Comparison of ENCODE assay signal across 14 cellular contexts in the genomic region with DNA sequence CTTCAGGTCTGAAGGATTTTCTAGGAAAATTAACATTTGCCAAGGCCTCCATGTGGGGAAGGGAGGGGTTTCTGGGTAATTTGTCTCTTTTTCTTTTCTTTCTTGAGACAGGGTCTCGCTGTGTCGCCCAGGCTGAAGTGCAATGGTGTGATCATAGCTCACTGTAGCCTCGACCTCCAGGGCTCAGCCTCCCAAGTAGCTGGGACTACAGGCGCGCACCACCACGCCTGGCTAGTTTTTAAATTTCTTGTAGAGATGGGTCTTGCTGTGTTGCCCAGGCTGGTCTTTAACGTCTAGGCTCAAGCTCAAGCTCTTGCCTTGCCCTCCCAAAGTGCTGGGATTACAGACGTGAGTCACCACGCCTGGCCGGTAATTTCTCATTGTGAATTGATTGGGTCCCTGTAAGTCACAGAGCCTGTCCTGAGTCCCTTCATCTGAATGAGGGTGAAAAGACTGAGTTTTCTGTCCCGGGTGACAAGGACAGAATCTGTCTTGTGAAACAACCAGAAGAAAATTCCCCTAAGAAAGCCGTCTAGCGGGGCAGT. TPM values are rescaled to one million over a fixed set of nuclear protein-coding genes. Genes with fewer than 3 reads are reported as not detected.
DNase-seq lines count a peak whose midpoint lies in the region; ATAC-seq, FAIRE-seq and TF ChIP-seq lines count a peak whose summit lies in the region.
"Had no signal": no experiment of that assay in that cellular context is flagged by ENCODE, and none has a peak within 500 bp of the region (broad histone marks: within the 10 kb centered on the region; RNA-seq: fewer than 3 reads in every experiment).

No MANE protein-coding gene starts in this region.

- no peak for TF ChIP-seq EP300 in HepG2 (IDR thresholded peaks at IDR 0.05; ENCODE audit: low read depth in 2 of 2, low read length in 2 of 2)
- TF ChIP-seq EP300 in HepG2 (CRISPR knock-in tag; IDR thresholded peaks at IDR 0.05; ENCODE audit: borderline replicate concordance) = no peak

- H3K4me3 ChIP-seq in liver (ENCODE audit: low read depth in 1 of 3, low read length in 3 of 3) (no peak overlapping the region), HepG2 (replicated peaks in 1 of 3; ENCODE audit: insufficient read depth in 1 of 3, low read depth in 2 of 3, low read length in 3 of 3) (no peak overlapping the region), heart left ventricle (peak overlapping the region in 3 of 12 donors; percentile 12 to 13 (median 12)), rectal smooth muscle tissue (ENCODE audit: low read length) (no peak overlapping the region), brain microvascular endothelial cell (ENCODE audit: low read depth, low read length) (no peak overlapping the region)

- H4K20me1 ChIP-seq in HepG2 (ENCODE audit: insufficient read depth, low read length) = no peaks in the 10 kb centered on the region

- H3K4me3 Mint-ChIP-seq in activated naive CD8-positive, alpha-beta T cell treated with anti-CD3 and anti-CD28 coated beads for 36 hours = no peak overlapping the region
- H3K4me3 Mint-ChIP-seq: activated naive CD8-positive, alpha-beta T cell; stimulated activated naive CD8-positive, alpha-beta T cell treated with anti-CD3 and anti-CD28 coated beads, Interleukin-15, amount 100 ng/mL, for 72 hours had no signal

- TF ChIP-seq POLR2A in HepG2 (IDR thresholded peaks at IDR 0.05; ENCODE audit: insufficient read depth in 1 of 2, low read depth in 2 of 2, low read length in 2 of 2) (no peak), heart left ventricle (IDR thresholded peaks at IDR 0.05) (no peak)

- BruUV-seq in HepG2 (replicated peaks; lab: Mats Ljungman, UMichigan) = no TSS peak

- no peak for DNase-seq in HepG2 (ENCODE audit: low spot score)
- DNase-seq in heart left ventricle = no peak
- DNase-seq in COR-L47 (lab: John Stamatoyannopoulos, UW) = no peak
- no peak for DNase-seq in activated naive CD8-positive, alpha-beta T cell treated with anti-CD3 and anti-CD28 coated beads for 36 hours
- no peak for DNase-seq in brain microvascular endothelial cell
- DNase-seq in effector CD4-positive, alpha-beta T cell = no peak
- DNase-seq: DMS 273 treated with DMSO at 0.1 percent for 48 hours; NCI-H1105 treated with DMSO at 0.1 percent for 48 hours; stimulated activated naive CD8-positive, alpha-beta T cell treated with anti-CD3 and anti-CD28 coated beads, Interleukin-15, amount 100 ng/mL, for 72 hours had no signal

- CTCF ChIA-PET in HepG2 (lab: Yijun Ruan, JAX; ENCODE audit: low intra/inter-chr PET ratio, low total read pairs) = no interaction called here

- H3K9ac ChIP-seq in liver (ENCODE audit: low read depth in 1 of 2, low read length in 2 of 2) = no peak overlapping the region
- no peak overlapping the region for H3K9ac ChIP-seq in HepG2 (ENCODE audit: insufficient read depth, low read depth, low read length)
- H3K9ac ChIP-seq in rectal smooth muscle tissue (ENCODE audit: low read length) = no peak overlapping the region

- POLR2A ChIA-PET in HepG2 (lab: Yijun Ruan, JAX) = no interaction called here

- intact Hi-C loops in HepG2 (cut with micrococcal nuclease; ENCODE audit: unreplicated experiment) = no loop called here
- intact Hi-C loops in heart left ventricle (cut with DNase I) = loop anchor here in 1 of 10 donors (2.0 kb wide), 1 partner anchor 23 kb away; no protein-coding TSS in a partner anchor

- H3K4me1 Mint-ChIP-seq in activated naive CD8-positive, alpha-beta T cell treated with anti-CD3 and anti-CD28 coated beads for 36 hours = no peaks in the 10 kb centered on the region
- H3K4me1 Mint-ChIP-seq: stimulated activated naive CD8-positive, alpha-beta T cell treated with anti-CD3 and anti-CD28 coated beads, Interleukin-15, amount 100 ng/mL, for 72 hours had no signal

- no peaks in the 10 kb centered on the region for H3K79me2 ChIP-seq in HepG2 (ENCODE audit: insufficient read depth, low read length)

- WGBS in liver = 86% methylated on average over 13 of the region's 13 CpGs
- WGBS in HepG2 (ENCODE audit: low lambda C conversion rate) = 96% methylated on average over 13 of the region's 13 CpGs
- 79 to 87% (median 85%) methylated on average over 13 of the region's 13 CpGs for WGBS in heart left ventricle, 4 donors

- H3K27ac ChIP-seq in liver (ENCODE audit: low read depth in 1 of 2, low read length in 2 of 2) (peak overlapping the region; percentile 42 to 79), HepG2 (ENCODE audit: extremely low read length, insufficient read depth, low read length) (no peak overlapping the region), heart left ventricle (peak overlapping the region; percentile 69 to 88 (median 82)), rectal smooth muscle tissue (ENCODE audit: low read depth, low read length) (peak overlapping the region; percentile 78), brain microvascular endothelial cell (no peak overlapping the region)

- no peaks in the 10 kb centered on the region for H3K27me3 ChIP-seq in liver (ENCODE audit: control insufficient read depth in 4 of 4, insufficient read depth in 4 of 4, low read length in 3 of 4)
- H3K27me3 ChIP-seq in HepG2 (ENCODE audit: control insufficient read depth in 1 of 2, insufficient read depth in 2 of 2, low read length in 2 of 2) = no peaks in the 10 kb centered on the region
- H3K27me3 ChIP-seq in heart left ventricle = no peaks in the 10 kb centered on the region
- no peaks in the 10 kb centered on the region for H3K27me3 ChIP-seq in rectal smooth muscle tissue (ENCODE audit: control insufficient read depth, insufficient read depth, low read length)
- H3K27me3 ChIP-seq in brain microvascular endothelial cell (replicated peaks) = no peaks in the 10 kb centered on the region

- no peaks in the 10 kb centered on the region for H3K36me3 Mint-ChIP-seq in activated naive CD8-positive, alpha-beta T cell treated with anti-CD3 and anti-CD28 coated beads for 36 hours
- H3K36me3 Mint-ChIP-seq: activated naive CD8-positive, alpha-beta T cell had no signal

- TF ChIP-seq CTCF in liver (IDR thresholded peaks at IDR 0.05; ENCODE audit: low read depth, low read length, missing input control) = no peak
- no peak for TF ChIP-seq CTCF in HepG2 (CRISPR knock-in tag; IDR thresholded peaks at IDR 0.05)
- TF ChIP-seq CTCF in heart left ventricle (IDR thresholded peaks at IDR 0.05) = no peak
- no peak for TF ChIP-seq CTCF in brain microvascular endothelial cell (IDR thresholded peaks at IDR 0.05; ENCODE audit: low read depth, low read length, missing control alignments)

- H3K36me3 ChIP-seq in liver (ENCODE audit: control insufficient read depth in 4 of 4, insufficient read depth in 3 of 4, low read depth in 1 of 4, low read length in 3 of 4) (peaks cover 5 to 15% (median 9%) of the 10 kb centered on the region in 4 donors), HepG2 (replicated peaks in 1 of 2; ENCODE audit: control insufficient read depth in 1 of 2, insufficient read depth in 2 of 2, low read length in 2 of 2) (0 out of 5 replicates have a peak, but pooled peaks cover 2 to 7% of the 10 kb centered on the region in 2 experiments), heart left ventricle (peaks cover 0 to 63% (median 53%) of the 10 kb centered on the region in 9 donors), rectal smooth muscle tissue (ENCODE audit: control insufficient read depth, insufficient read depth, low read length) (peaks cover 21% of the 10 kb centered on the region), brain microvascular endothelial cell (replicated peaks) (peaks cover 30% of the 10 kb centered on the region)

- no peaks in the 10 kb centered on the region for H3K27me3 Mint-ChIP-seq in activated naive CD8-positive, alpha-beta T cell treated with anti-CD3 and anti-CD28 coated beads for 36 hours
- H3K27me3 Mint-ChIP-seq: activated naive CD8-positive, alpha-beta T cell; stimulated activated naive CD8-positive, alpha-beta T cell treated with anti-CD3 and anti-CD28 coated beads, Interleukin-15, amount 100 ng/mL, for 72 hours had no signal

- TF ChIP-seq RAD21 in liver (IDR thresholded peaks at IDR 0.05) (no peak), HepG2 (CRISPR knock-in tag; IDR thresholded peaks at IDR 0.05) (no peak)

- H3K4me2 ChIP-seq in HepG2 (ENCODE audit: low read depth, low read length) = no peak overlapping the region

- no peaks in the 10 kb centered on the region for H3K9me3 Mint-ChIP-seq in activated naive CD8-positive, alpha-beta T cell treated with anti-CD3 and anti-CD28 coated beads for 36 hours
- H3K9me3 Mint-ChIP-seq: stimulated activated naive CD8-positive, alpha-beta T cell treated with anti-CD3 and anti-CD28 coated beads, Interleukin-15, amount 100 ng/mL, for 72 hours had no signal

- no peak for ATAC-seq in HepG2
- peak in 2 of 4 donors; percentile 3 to 5 for ATAC-seq in heart left ventricle
- ATAC-seq: stimulated activated naive CD8-positive, alpha-beta T cell treated with anti-CD3 and anti-CD28 coated beads, Interleukin-15, amount 100 ng/mL, for 72 hours had no signal

- no peak for FAIRE-seq in HepG2 (lab: Jason Lieb, UNC)
- FAIRE-seq: A204.1, H54 had no signal

- H3K4me1 ChIP-seq in liver (ENCODE audit: control insufficient read depth in 4 of 4, insufficient read depth in 4 of 4, low read length in 3 of 4) (peaks cover 0 to 22% (median 5%) of the 10 kb centered on the region in 4 donors), HepG2 (ENCODE audit: insufficient read depth, low read length) (no peaks in the 10 kb centered on the region), heart left ventricle (peaks cover 3 to 43% (median 33%) of the 10 kb centered on the region in 12 donors), rectal smooth muscle tissue (ENCODE audit: control insufficient read depth, insufficient read depth, low read length) (peaks cover 28% of the 10 kb centered on the region)

- H2AFZ ChIP-seq in HepG2 (ENCODE audit: low read length) = no peak overlapping the region

- H3K9me3 ChIP-seq in liver (ENCODE audit: control insufficient read depth in 4 of 4, low read length in 3 of 4) (no peaks in the 10 kb centered on the region), HepG2 (ENCODE audit: low read length) (no peaks in the 10 kb centered on the region), heart left ventricle (peaks cover 0 to 7% (median 0%) of the 10 kb centered on the region in 12 donors)

- in situ Hi-C loops in HepG2 (cut with HindIII; ENCODE audit: extremely low pct_ligation_motif_present, low pct_unique_long_range_greater_than_20kb) = no loop called here
- in situ Hi-C loops in brain microvascular endothelial cell (cut with HindIII; ENCODE audit: low pct_ligation_motif_present, low sequenced_read_pairs) = no loop called here

- H3K27ac Mint-ChIP-seq in activated naive CD8-positive, alpha-beta T cell treated with anti-CD3 and anti-CD28 coated beads for 36 hours = no peak overlapping the region
- H3K27ac Mint-ChIP-seq: activated naive CD8-positive, alpha-beta T cell; stimulated activated naive CD8-positive, alpha-beta T cell treated with anti-CD3 and anti-CD28 coated beads, Interleukin-15, amount 100 ng/mL, for 72 hours had no signal

RNA-seq across cellular contexts. Expression of a gene that starts 10.0 kb away (rescaled TPM):
- 10 to 100 TPM in 1 of 2 donors, under 1 TPM in 1; 0.42 to 72.5 TPM for total RNA-seq in liver
- 1 to 10 TPM; 1.2 to 1.4 TPM for polyA plus RNA-seq in liver
- total RNA-seq in HepG2 (2016; rRNA removed; fragmentation: Illumina TruSeq; extraction: Trizol) = 46.2 and 63.2 TPM in 2 replicates
- total RNA-seq in HepG2 (2016; cell fraction: cytosol; rRNA removed; fragmentation: Illumina TruSeq; extraction: Trizol; ENCODE audit: low read depth) = 7.6 and 7.9 TPM in 2 replicates
- 47.6 and 55.0 TPM in 2 replicates for total RNA-seq in HepG2 (2016; cell fraction: insoluble cytoplasmic fraction; rRNA removed; fragmentation: Illumina TruSeq; extraction: Trizol)
- 21.9 and 24.3 TPM in 2 replicates for total RNA-seq in HepG2 (2016; cell fraction: membrane; rRNA removed; fragmentation: Illumina TruSeq; extraction: Trizol)
- total RNA-seq in HepG2 (2016; cell fraction: nucleus; rRNA removed; fragmentation: Illumina TruSeq; extraction: Trizol) = 24.3 and 25.4 TPM in 2 replicates
- 8.8 and 10.0 TPM in 2 replicates for polyA plus RNA-seq in HepG2 (2011; rRNA removed)
- 6.3 and 10.5 TPM in 2 replicates for polyA plus RNA-seq in HepG2 (2011; cell fraction: cytosol; rRNA removed)
- 10.2 and 12.2 TPM in 2 replicates for polyA plus RNA-seq in HepG2 (2011; cell fraction: nucleus; rRNA removed)
- polyA plus RNA-seq in HepG2 (2012) = 3.9 and 8.5 TPM in 2 replicates
- polyA plus RNA-seq in HepG2 (2016; cell fraction: cytosol; fragmentation: Illumina TruSeq; extraction: Trizol; ENCODE audit: low read depth) = 3.0 and 3.9 TPM in 2 replicates
- polyA plus RNA-seq in HepG2 (2016; cell fraction: insoluble cytoplasmic fraction; fragmentation: Illumina TruSeq; extraction: Trizol; ENCODE audit: low read depth) = 26.0 and 27.0 TPM in 2 replicates
- 7.2 and 8.5 TPM in 2 replicates for polyA plus RNA-seq in HepG2 (2016; cell fraction: membrane; fragmentation: Illumina TruSeq; extraction: Trizol; ENCODE audit: low read depth)
- 31.6 and 34.4 TPM in 2 replicates for polyA plus RNA-seq in HepG2 (2016; cell fraction: nucleus; fragmentation: Illumina TruSeq; extraction: Trizol; ENCODE audit: insufficient read depth, low read depth)
- 27.2 and 131 TPM in 2 replicates for polyA minus RNA-seq in HepG2 (2011; rRNA and poly(A)+ RNA removed; ENCODE audit: low replicate concordance)
- 11.4 and 21.7 TPM in 2 replicates for polyA minus RNA-seq in HepG2 (2011; cell fraction: cytosol; rRNA and poly(A)+ RNA removed)
- 8.6 and 9.8 TPM in 2 replicates for polyA minus RNA-seq in HepG2 (2011; cell fraction: nucleus; rRNA and poly(A)+ RNA removed)
- 10 to 100 TPM in 1 of 9 donors, 1 to 10 TPM in 8; 1.7 to 10.7 (median 5.2) TPM for total RNA-seq in heart left ventricle
- 1 to 10 TPM; 1.4 to 3.0 TPM for polyA plus RNA-seq in heart left ventricle
- 10 to 100 TPM; 54.4 TPM for total RNA-seq in activated naive CD8-positive, alpha-beta T cell treated with anti-CD3 and anti-CD28 coated beads for 36 hours

RNA-seq across cellular contexts. Expression of a gene that starts 31.8 kb away (rescaled TPM):
- 10 to 100 TPM; 51.0 to 67.8 TPM for total RNA-seq in liver
- polyA plus RNA-seq in liver = 10 to 100 TPM; 15.0 to 30.3 TPM
- total RNA-seq in HepG2 (2016; rRNA removed; fragmentation: Illumina TruSeq; extraction: Trizol) = 11.0 and 12.9 TPM in 2 replicates
- 1.5 TPM in 2 replicates for total RNA-seq in HepG2 (2016; cell fraction: cytosol; rRNA removed; fragmentation: Illumina TruSeq; extraction: Trizol; ENCODE audit: low read depth)
- total RNA-seq in HepG2 (2016; cell fraction: insoluble cytoplasmic fraction; rRNA removed; fragmentation: Illumina TruSeq; extraction: Trizol) = 10.8 and 16.5 TPM in 2 replicates
- 6.2 TPM in 2 replicates for total RNA-seq in HepG2 (2016; cell fraction: membrane; rRNA removed; fragmentation: Illumina TruSeq; extraction: Trizol)
- total RNA-seq in HepG2 (2016; cell fraction: nucleus; rRNA removed; fragmentation: Illumina TruSeq; extraction: Trizol) = 12.8 and 13.5 TPM in 2 replicates
- 5.7 and 6.8 TPM in 2 replicates for polyA plus RNA-seq in HepG2 (2011; rRNA removed)
- polyA plus RNA-seq in HepG2 (2011; cell fraction: cytosol; rRNA removed) = 4.3 and 5.1 TPM in 2 replicates
- polyA plus RNA-seq in HepG2 (2011; cell fraction: nucleus; rRNA removed) = 21.5 and 24.8 TPM in 2 replicates
- 7.1 and 11.3 TPM in 2 replicates for polyA plus RNA-seq in HepG2 (2012)
- polyA plus RNA-seq in HepG2 (2016; cell fraction: cytosol; fragmentation: Illumina TruSeq; extraction: Trizol; ENCODE audit: low read depth) = 0.79 and 1.2 TPM in 2 replicates
- polyA plus RNA-seq in HepG2 (2016; cell fraction: insoluble cytoplasmic fraction; fragmentation: Illumina TruSeq; extraction: Trizol; ENCODE audit: low read depth) = 8.4 and 13.7 TPM in 2 replicates
- polyA plus RNA-seq in HepG2 (2016; cell fraction: membrane; fragmentation: Illumina TruSeq; extraction: Trizol; ENCODE audit: low read depth) = 2.9 and 3.9 TPM in 2 replicates
- polyA plus RNA-seq in HepG2 (2016; cell fraction: nucleus; fragmentation: Illumina TruSeq; extraction: Trizol; ENCODE audit: insufficient read depth, low read depth) = 27.2 and 28.0 TPM in 2 replicates
- polyA minus RNA-seq in HepG2 (2011; rRNA and poly(A)+ RNA removed; ENCODE audit: low replicate concordance) = 25.5 and 78.0 TPM in 2 replicates
- polyA minus RNA-seq in HepG2 (2011; cell fraction: cytosol; rRNA and poly(A)+ RNA removed) = 8.5 and 9.8 TPM in 2 replicates
- polyA minus RNA-seq in HepG2 (2011; cell fraction: nucleus; rRNA and poly(A)+ RNA removed) = 5.2 and 9.0 TPM in 2 replicates
- 1,000 to 10,000 TPM in 1 of 9 donors, 100 to 1,000 TPM in 8; 232 to 1,831 (median 296) TPM for total RNA-seq in heart left ventricle
- polyA plus RNA-seq in heart left ventricle = 100 to 1,000 TPM; 275 to 281 TPM
- 1 to 10 TPM in 1 of 2 experiments, under 1 TPM in 1; 0.98 to 1.8 TPM for total RNA-seq in activated naive CD8-positive, alpha-beta T cell treated with anti-CD3 and anti-CD28 coated beads for 36 hours

Comparison
In these comparisons a context has a peak if more than half of its experiments do, and no peak if none do; other contexts are left out.
1. H3K27ac ChIP-seq: peak in liver (2 of 2), heart left ventricle (12 of 12) and rectal smooth muscle tissue (single experiment); none in HepG2 (single experiment) and brain microvascular endothelial cell (single experiment).